9 cellular contexts compared by ENCODE assay signal in genomic region chr5:127562252-127562651, GRCh38. TPM values are rescaled to one million over a fixed set of nuclear protein-coding genes. Genes with fewer than 3 reads are reported as not detected.
DNase-seq lines count a peak whose midpoint lies in the region; ATAC-seq and TF ChIP-seq lines count a peak whose summit lies in the region.
"Had no signal": no experiment of that assay in that cellular context is flagged by ENCODE, and none has a peak within 500 bp of the region (broad histone marks: within the 10 kb centered on the region; RNA-seq: fewer than 3 reads in every experiment).

No MANE protein-coding gene starts in this region.

- no peak for DNase-seq in Calu3
- no peak for DNase-seq in HFFc6
- peak; percentile 40 for DNase-seq in WERI-Rb-1
- DNase-seq in left lung: no peak
- no peak for DNase-seq in activated naive CD4-positive, alpha-beta T cell (lab: John Stamatoyannopoulos, UW)
- DNase-seq in activated CD8-positive, alpha-beta memory T cell treated with anti-CD3 and anti-CD28 coated beads for 24 hours: no peak

- no peaks in the 10 kb centered on the region for H3K27me3 Mint-ChIP-seq in Calu3 (ENCODE audit: unreplicated experiment)
- peaks cover 4% of the 10 kb centered on the region for H3K27me3 Mint-ChIP-seq in HFFc6 (ENCODE audit: insufficient read depth)

- H3K36me3 ChIP-seq in WERI-Rb-1 (no peaks in the 10 kb centered on the region), left lung (no peaks in the 10 kb centered on the region)
- H3K36me3 ChIP-seq: ovary had no signal

- peaks cover 0 to 20% of the 10 kb centered on the region in 2 donors for H3K4me1 ChIP-seq in left lung

- CTCF ChIA-PET in Calu3 (lab: Charles Lee): no interaction called here

- peak; percentile 68 for ATAC-seq in left lung
- ATAC-seq in esophagus mucosa: no peak
- ATAC-seq in GM21576 (IDR thresholded peaks at IDR 0.05; ENCODE audit: unreplicated experiment): no peak

- H3K27me3 ChIP-seq in WERI-Rb-1 (ENCODE audit: insufficient read depth, low read depth, severe bottlenecking): no peaks in the 10 kb centered on the region
- H3K27me3 ChIP-seq in left lung: no peaks in the 10 kb centered on the region
- H3K27me3 ChIP-seq: ovary had no signal

- no peaks in the 10 kb centered on the region for H3K9me3 ChIP-seq in WERI-Rb-1 (ENCODE audit: severe bottlenecking)
- H3K9me3 ChIP-seq in left lung: no peaks in the 10 kb centered on the region
- H3K9me3 ChIP-seq: ovary had no signal

- TF ChIP-seq CTCF in Calu3 (IDR thresholded peaks at IDR 0.05; ENCODE audit: unreplicated experiment) (peak; percentile 43), HFFc6 (IDR thresholded peaks at IDR 0.05) (peak; percentile 33), WERI-Rb-1 (IDR thresholded peaks at IDR 0.05; ENCODE audit: low read depth, low read length) (peak; percentile 57), left lung (IDR thresholded peaks at IDR 0.05) (peak in 1 of 2 donors; percentile 24)

- no peak overlapping the region for H3K4me3 ChIP-seq in WERI-Rb-1 (ENCODE audit: low read depth, low read length)
- no peak overlapping the region for H3K4me3 ChIP-seq in left lung
- H3K4me3 ChIP-seq: ovary had no signal

- BruUV-seq in Calu3 (replicated peaks; lab: Mats Ljungman, UMichigan): no TSS peak

- H3K27ac ChIP-seq in WERI-Rb-1 (no peak overlapping the region), left lung (peak overlapping the region in 1 of 2 donors; percentile 15)
- H3K27ac ChIP-seq: ovary had no signal

- H3K9me3 Mint-ChIP-seq in Calu3 (ENCODE audit: low read depth, unreplicated experiment) (no peaks in the 10 kb centered on the region), HFFc6 (no peaks in the 10 kb centered on the region)

- H3K27ac Mint-ChIP-seq in Calu3 (ENCODE audit: unreplicated experiment): no peak overlapping the region
- H3K27ac Mint-ChIP-seq in HFFc6: no peak overlapping the region

- peaks cover 4% of the 10 kb centered on the region for H3K36me3 Mint-ChIP-seq in Calu3 (ENCODE audit: insufficient read depth, unreplicated experiment)
- H3K36me3 Mint-ChIP-seq in HFFc6 (ENCODE audit: low read depth): peaks cover 11% of the 10 kb centered on the region; the same call in 1 of the 2 replicates

- no peak overlapping the region for H3K4me3 Mint-ChIP-seq in Calu3 (ENCODE audit: low read depth, unreplicated experiment)
- H3K4me3 Mint-ChIP-seq in HFFc6: no peak overlapping the region

- intact Hi-C loops in Calu3 (cut with micrococcal nuclease; ENCODE audit: unreplicated experiment) (loop anchor here (5.0 to 10.0 kb wide), 4 partner anchors 315 to 1283 kb away; no protein-coding TSS in a partner anchor), left lung (cut with DNase I) (loop anchor here in 1 of 2 donors (10.0 kb wide), 2 partner anchors 183 to 643 kb away; no protein-coding TSS in a partner anchor)

- H3K4me1 Mint-ChIP-seq in Calu3 (ENCODE audit: low read depth, unreplicated experiment) (peaks cover 14% of the 10 kb centered on the region), HFFc6 (ENCODE audit: low read depth) (peaks cover 23% of the 10 kb centered on the region)

RNA-seq across cellular contexts. Expression of gene PRRC1, which starts 44.8 kb away (rescaled TPM):
- total RNA-seq in Calu3 (2022) (80.5 and 87.8 TPM in 2 replicates), left lung (10 to 100 TPM; 57.5 to 74.4 TPM), esophagus mucosa (31.2 TPM)
- total RNA-seq in HFFc6 (2021; fragmentation: NEBNext Ultra II Directional; extraction: Animal tissue kit (Norgen Biotek cat#: 25700)): 100 to 1,000 TPM in 4 of 6 experiments, 10 to 100 TPM in 2; 96.1 to 116 (median 106) TPM
